In genomic region chr1:184624051-184624450, GRCh38 we compare ENCODE assay signal across 17 cellular contexts.
A peak's percentile ranks its signal among the peaks of the same experiment; 100 is the strongest.
DNase-seq lines count a peak whose midpoint lies in the region; ATAC-seq and TF ChIP-seq lines count a peak whose summit lies in the region.
"Had no signal": no experiment of that assay in that cellular context is flagged by ENCODE, and none has a peak within 500 bp of the region (broad histone marks: within the 10 kb centered on the region; RNA-seq: fewer than 3 reads in every experiment).

No MANE protein-coding gene starts in this region.

- no peak overlapping the region for H3K4me3 ChIP-seq in MG63
- no peak overlapping the region for H3K4me3 ChIP-seq in astrocyte of the spinal cord (ENCODE audit: low read depth, low read length)
- no peak overlapping the region for H3K4me3 ChIP-seq in testis
- H3K4me3 ChIP-seq: smooth muscle cell had no signal

- DNase-seq in MG63, result peak; percentile 63
- peak; percentile 14 for DNase-seq in astrocyte of the spinal cord (ENCODE audit: low read depth, low spot score)
- DNase-seq in foreskin melanocyte, result peak; percentile 41
- no peak for DNase-seq in testis
- DNase-seq in activated T-helper 1 cell treated with anti-CD3 and anti-CD28 coated beads, Interleukin-12 subunit alpha, Interleukin-12 subunit beta, Interleukin-2, Interleukin-4 antibody, amounts not matched to agents 30 ng/mL and 10 ng/mL and 1 ng/mL, durations not matched to agents 14 hours and 24 hours and 36 hours (ENCODE audit: low spot score), result no peak
- DNase-seq in midbrain (lab: John Stamatoyannopoulos, UW), result no peak
- DNase-seq: activated CD4-positive, alpha-beta T cell treated with anti-CD3 and anti-CD28 coated beads, Interleukin-2, amount 10 ng/mL, durations not matched to agents 7 days and 5 days; GF-D8; NCI-H187; NCI-H510A; occipital lobe; SK-N-SH had no signal

- H3K9me3 ChIP-seq in MG63 (no peaks in the 10 kb centered on the region), testis (no peaks in the 10 kb centered on the region)
- H3K9me3 ChIP-seq: SK-N-SH had no signal

- WGBS in testis, 2 donors, result 74 to 83% methylated on average over 2 of the region's 2 CpGs

- H3K27ac ChIP-seq in testis, result peak overlapping the region; percentile 88 to 90

- H3K36me3 Mint-ChIP-seq in activated T-helper 1 cell treated with anti-CD3 and anti-CD28 coated beads, Interleukin-12 subunit alpha, Interleukin-12 subunit beta, Interleukin-2, Interleukin-4 antibody, amounts not matched to agents 30 ng/mL and 10 ng/mL and 1 ng/mL, durations not matched to agents 14 hours and 24 hours and 36 hours (ENCODE audit: low read depth), result no peaks in the 10 kb centered on the region
- H3K36me3 Mint-ChIP-seq: activated naive CD4-positive, alpha-beta T cell treated with anti-CD3 and anti-CD28 coated beads, Interleukin-2, amount 50 U/mL, for 24 hours had no signal

- in situ Hi-C loops in astrocyte of the spinal cord (cut with HindIII; ENCODE audit: low sequenced_read_pairs), result no loop called here

- H3K36me3 ChIP-seq in MG63, result no peaks in the 10 kb centered on the region
- no peaks in the 10 kb centered on the region for H3K36me3 ChIP-seq in testis (ENCODE audit: low read depth, missing control alignments)

- no peak overlapping the region for H3K27ac Mint-ChIP-seq in activated T-helper 1 cell treated with anti-CD3 and anti-CD28 coated beads, Interleukin-12 subunit alpha, Interleukin-12 subunit beta, Interleukin-2, Interleukin-4 antibody, amounts not matched to agents 30 ng/mL and 10 ng/mL and 1 ng/mL, durations not matched to agents 14 hours and 24 hours and 36 hours
- H3K27ac Mint-ChIP-seq: activated CD4-positive, alpha-beta T cell treated with anti-CD3 and anti-CD28 coated beads, Interleukin-2, amount 10 ng/mL, durations not matched to agents 7 days and 5 days; activated naive CD4-positive, alpha-beta T cell treated with anti-CD3 and anti-CD28 coated beads, Interleukin-2, amount 50 U/mL, for 24 hours had no signal

- no peaks in the 10 kb centered on the region for H3K4me1 Mint-ChIP-seq in activated T-helper 1 cell treated with anti-CD3 and anti-CD28 coated beads, Interleukin-12 subunit alpha, Interleukin-12 subunit beta, Interleukin-2, Interleukin-4 antibody, amounts not matched to agents 30 ng/mL and 10 ng/mL and 1 ng/mL, durations not matched to agents 14 hours and 24 hours and 36 hours (ENCODE audit: low read depth)
- H3K4me1 Mint-ChIP-seq: activated CD4-positive, alpha-beta T cell treated with anti-CD3 and anti-CD28 coated beads, Interleukin-2, amount 10 ng/mL, durations not matched to agents 7 days and 5 days; activated naive CD4-positive, alpha-beta T cell treated with anti-CD3 and anti-CD28 coated beads, Interleukin-2, amount 50 U/mL, for 24 hours had no signal

- TF ChIP-seq CTCF in astrocyte of the spinal cord (IDR thresholded peaks at IDR 0.05; ENCODE audit: low read depth, low read length) (no peak), testis (IDR thresholded peaks at IDR 0.05) (no peak)

- H3K4me3 Mint-ChIP-seq in activated T-helper 1 cell treated with anti-CD3 and anti-CD28 coated beads, Interleukin-12 subunit alpha, Interleukin-12 subunit beta, Interleukin-2, Interleukin-4 antibody, amounts not matched to agents 30 ng/mL and 10 ng/mL and 1 ng/mL, durations not matched to agents 14 hours and 24 hours and 36 hours, result no peak overlapping the region
- H3K4me3 Mint-ChIP-seq: activated CD4-positive, alpha-beta T cell treated with anti-CD3 and anti-CD28 coated beads, Interleukin-2, amount 10 ng/mL, durations not matched to agents 7 days and 5 days; activated naive CD4-positive, alpha-beta T cell treated with anti-CD3 and anti-CD28 coated beads, Interleukin-2, amount 50 U/mL, for 24 hours had no signal

- TF ChIP-seq POLR2A in testis (IDR thresholded peaks at IDR 0.05), result no peak

- peaks cover 51% of the 10 kb centered on the region for H3K4me1 ChIP-seq in testis

- no peaks in the 10 kb centered on the region for H3K27me3 Mint-ChIP-seq in activated T-helper 1 cell treated with anti-CD3 and anti-CD28 coated beads, Interleukin-12 subunit alpha, Interleukin-12 subunit beta, Interleukin-2, Interleukin-4 antibody, amounts not matched to agents 30 ng/mL and 10 ng/mL and 1 ng/mL, durations not matched to agents 14 hours and 24 hours and 36 hours (ENCODE audit: insufficient read depth)
- H3K27me3 Mint-ChIP-seq: activated CD4-positive, alpha-beta T cell treated with anti-CD3 and anti-CD28 coated beads, Interleukin-2, amount 10 ng/mL, durations not matched to agents 7 days and 5 days had no signal

- ATAC-seq in GM19035 (IDR thresholded peaks at IDR 0.05; ENCODE audit: unreplicated experiment) (no peak), HG03095 (IDR thresholded peaks at IDR 0.05; ENCODE audit: unreplicated experiment) (no peak)
- ATAC-seq: left lobe of liver had no signal

- H3K27me3 ChIP-seq in MG63 (no peaks in the 10 kb centered on the region), testis (no peaks in the 10 kb centered on the region)

- intact Hi-C loops in testis (cut with DNase I; ENCODE audit: low total_unique reads), result no loop called here
- intact Hi-C loops in activated T-helper 1 cell treated with anti-CD3 and anti-CD28 coated beads, Interleukin-12 subunit alpha, Interleukin-12 subunit beta, Interleukin-2, Interleukin-4 antibody, amounts not matched to agents 30 ng/mL and 10 ng/mL and 1 ng/mL, durations not matched to agents 14 hours and 24 hours and 36 hours (cut with micrococcal nuclease), result no loop called here

- no peaks in the 10 kb centered on the region for H3K9me3 Mint-ChIP-seq in activated T-helper 1 cell treated with anti-CD3 and anti-CD28 coated beads, Interleukin-12 subunit alpha, Interleukin-12 subunit beta, Interleukin-2, Interleukin-4 antibody, amounts not matched to agents 30 ng/mL and 10 ng/mL and 1 ng/mL, durations not matched to agents 14 hours and 24 hours and 36 hours
- H3K9me3 Mint-ChIP-seq: activated CD4-positive, alpha-beta T cell treated with anti-CD3 and anti-CD28 coated beads, Interleukin-2, amount 10 ng/mL, durations not matched to agents 7 days and 5 days; activated naive CD4-positive, alpha-beta T cell treated with anti-CD3 and anti-CD28 coated beads, Interleukin-2, amount 50 U/mL, for 24 hours had no signal

Comparison
In these comparisons a context has a peak if more than half of its experiments do, and no peak if none do; other contexts are left out.
1. DNase-seq: peak in MG63 (single experiment), astrocyte of the spinal cord (single experiment) and foreskin melanocyte (single experiment); none in testis (single experiment), activated T-helper 1 cell treated with anti-CD3 and anti-CD28 coated beads, Interleukin-12 subunit alpha, Interleukin-12 subunit beta, Interleukin-2, Interleukin-4 antibody, amounts not matched to agents 30 ng/mL and 10 ng/mL and 1 ng/mL, durations not matched to agents 14 hours and 24 hours and 36 hours (single experiment) and midbrain (single experiment).